1 cellular context compared by ENCODE assay signal in genomic region chr16:80836846-80837245, GRCh38.
TF ChIP-seq lines count a peak whose summit lies in the region.

No MANE protein-coding gene starts in this region.

TF ChIP-seq in HepG2, 621 proteins besides CTCF, POLR2A, EP300 and RAD21:
- TF ChIP-seq ZBTB40 (IDR thresholded peaks at IDR 0.05) = peak; percentile 11; the same call in 1 of the 2 replicates
- no peak for TF ChIP-seq ZBTB40 (CRISPR knock-in tag; IDR thresholded peaks at IDR 0.05)
- no peak for TF ChIP-seq ZNF563 (CRISPR knock-in tag; IDR thresholded peaks at IDR 0.05)
